8 cellular contexts compared by ENCODE assay signal in the genomic region with DNA sequence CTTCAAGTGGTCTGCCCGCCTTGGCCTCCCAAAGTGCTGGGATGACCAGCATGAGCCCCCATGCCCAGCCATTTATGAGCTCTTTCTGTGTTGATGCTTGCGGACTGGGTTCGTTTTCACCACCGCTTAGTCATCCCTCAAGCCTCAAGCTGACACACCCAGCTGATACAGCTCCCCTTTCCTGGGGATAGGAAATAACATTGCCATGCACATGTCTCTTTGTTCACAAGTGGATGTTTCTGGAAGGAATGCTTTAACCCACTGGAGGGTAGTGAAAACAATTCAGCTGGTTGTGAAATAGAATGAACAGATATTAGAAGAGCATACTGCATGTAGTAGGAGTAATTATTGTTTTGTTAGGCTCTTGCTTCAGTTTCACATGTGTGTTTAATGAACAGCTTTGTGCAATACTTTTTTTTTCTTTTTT. TPM values are rescaled to one million over a fixed set of nuclear protein-coding genes. Genes with fewer than 3 reads are reported as not detected.
A peak's percentile ranks its signal among the peaks of the same experiment; 100 is the strongest.
DNase-seq lines count a peak whose midpoint lies in the region; ATAC-seq and TF ChIP-seq lines count a peak whose summit lies in the region.

No MANE protein-coding gene starts in this region.

- peak overlapping the region; percentile 97 for H3K27ac Mint-ChIP-seq in HFFc6

- H3K9me3 ChIP-seq in SJCRH30 (replicated peaks) (0 out of 2 replicates have a peak, but pooled peaks cover 6% of the 10 kb centered on the region), skeletal muscle tissue (ENCODE audit: control insufficient read depth in 3 of 3, low read length in 3 of 3) (no peaks in the 10 kb centered on the region)

- H3K4me1 ChIP-seq in SJCRH30: peaks cover 14% of the 10 kb centered on the region
- H3K4me1 ChIP-seq in skeletal muscle tissue (ENCODE audit: control insufficient read depth in 3 of 3, insufficient read depth in 3 of 3, low read length in 3 of 3): peaks cover 0 to 11% (median 8%) of the 10 kb centered on the region in 3 donors

- H3K9ac ChIP-seq in skeletal muscle tissue (ENCODE audit: low read depth in 1 of 3, low read length in 3 of 3): no peak overlapping the region

- in situ Hi-C loops in G401 (cut with HindIII; ENCODE audit: low sequenced_read_pairs): loop anchor here (25.0 kb wide), 1 partner anchor 162 kb away; no protein-coding TSS in a partner anchor

- H3K9me3 Mint-ChIP-seq in HFFc6: 0 out of 2 replicates have a peak, but pooled peaks cover 5% of the 10 kb centered on the region

- no peak for ATAC-seq in GM18519 (IDR thresholded peaks at IDR 0.05; ENCODE audit: low FRiP score, unreplicated experiment)
- no peak for ATAC-seq in GM18873 (IDR thresholded peaks at IDR 0.05; ENCODE audit: low FRiP score, unreplicated experiment)

- H3K4me3 ChIP-seq in SJCRH30 (no peak overlapping the region), fibroblast of the aortic adventitia (ENCODE audit: low read depth, low read length) (no peak overlapping the region), skeletal muscle tissue (ENCODE audit: low read length in 3 of 3) (no peak overlapping the region)

- H3K27ac ChIP-seq in SJCRH30 (peak overlapping the region; percentile 49), skeletal muscle tissue (ENCODE audit: low read depth, low read length) (peak overlapping the region; percentile 44)

- no peak for TF ChIP-seq CTCF in HFFc6 (IDR thresholded peaks at IDR 0.05)
- no peak for TF ChIP-seq CTCF in fibroblast of the aortic adventitia (IDR thresholded peaks at IDR 0.05; ENCODE audit: insufficient read depth, low read length)

- H3K36me3 ChIP-seq in SJCRH30: no peaks in the 10 kb centered on the region
- no peaks in the 10 kb centered on the region for H3K36me3 ChIP-seq in skeletal muscle tissue (ENCODE audit: control insufficient read depth in 3 of 3, insufficient read depth in 3 of 3, low read length in 3 of 3)

- peak overlapping the region; percentile 71 for H3K4me3 Mint-ChIP-seq in HFFc6

- H3K36me3 Mint-ChIP-seq in HFFc6 (ENCODE audit: low read depth): 0 out of 2 replicates have a peak, but pooled peaks cover 8% of the 10 kb centered on the region

- H3K4me1 Mint-ChIP-seq in HFFc6 (ENCODE audit: low read depth): peaks cover 67% of the 10 kb centered on the region

- peaks cover 11% of the 10 kb centered on the region; the same call in 1 of the 2 replicates for H3K27me3 ChIP-seq in SJCRH30
- H3K27me3 ChIP-seq in skeletal muscle tissue (ENCODE audit: control insufficient read depth in 3 of 3, insufficient read depth in 3 of 3, low read length in 3 of 3): peaks cover 2 to 6% (median 4%) of the 10 kb centered on the region in 3 donors

- DNase-seq in HFFc6: peak; percentile 98
- peak in 1 of 2 experiments; percentile 50 for DNase-seq in SJCRH30
- peak; percentile 99 for DNase-seq in fibroblast of the aortic adventitia (ENCODE audit: low read depth)
- DNase-seq in G401 (ENCODE audit: low spot score): no peak
- DNase-seq in activated CD4-positive, alpha-beta T cell treated with anti-CD3 and anti-CD28 coated beads, Interleukin-2, amount 50 U/mL, for 48 hours: no peak

- peaks cover 6% of the 10 kb centered on the region for H3K27me3 Mint-ChIP-seq in HFFc6 (ENCODE audit: insufficient read depth)

RNA-seq across cellular contexts. Expression of a gene that starts 8.5 kb away (rescaled TPM):
- 1 to 10 TPM; 3.9 to 7.2 (median 6.0) TPM for total RNA-seq in HFFc6 (2021; fragmentation: NEBNext Ultra II Directional; extraction: Animal tissue kit (Norgen Biotek cat#: 25700))
- 0.30 and 0.55 TPM in 2 replicates for total RNA-seq in SJCRH30 (2014; rRNA removed; shearing (Covaris generic))
- total RNA-seq in fibroblast of the aortic adventitia (ENCODE audit: low replicate concordance) (6.1 and 10.7 TPM in 2 replicates), skeletal muscle tissue (1.6 TPM)
- total RNA-seq in G401 (2014; rRNA removed; shearing (Covaris generic)): not detected in 2 replicates

RNA-seq across cellular contexts. Expression of a gene that starts 10.2 kb away (rescaled TPM):
- not detected for total RNA-seq in HFFc6 (2021; fragmentation: NEBNext Ultra II Directional; extraction: Animal tissue kit (Norgen Biotek cat#: 25700))
- not detected in 2 replicates for total RNA-seq in SJCRH30 (2014; rRNA removed; shearing (Covaris generic))
- total RNA-seq in fibroblast of the aortic adventitia (ENCODE audit: low replicate concordance) (not detected in 2 replicates), skeletal muscle tissue (not detected)
- total RNA-seq in G401 (2014; rRNA removed; shearing (Covaris generic)): not detected in 2 replicates

RNA-seq across cellular contexts. Expression of a gene that starts 20.0 kb away (rescaled TPM):
- total RNA-seq in HFFc6 (2021; fragmentation: NEBNext Ultra II Directional; extraction: Animal tissue kit (Norgen Biotek cat#: 25700)): under 1 TPM; 0.05 to 0.47 (median 0.32) TPM
- 0.06 and 0.08 TPM in 2 replicates for total RNA-seq in SJCRH30 (2014; rRNA removed; shearing (Covaris generic))
- total RNA-seq in fibroblast of the aortic adventitia (ENCODE audit: low replicate concordance) (0.54 and 0.74 TPM in 2 replicates), skeletal muscle tissue (not detected)
- total RNA-seq in G401 (2014; rRNA removed; shearing (Covaris generic)): 1.6 and 2.8 TPM in 2 replicates

Comparison
In these comparisons a context has a peak if more than half of its experiments do, and no peak if none do; other contexts are left out.
1. DNase-seq: peak in HFFc6 (single experiment) and fibroblast of the aortic adventitia (single experiment); none in G401 (single experiment) and activated CD4-positive, alpha-beta T cell treated with anti-CD3 and anti-CD28 coated beads, Interleukin-2, amount 50 U/mL, for 48 hours (0 of 2).